8 cellular contexts compared by ENCODE assay signal in genomic region chr7:92589056-92589455, GRCh38. TPM values are rescaled to one million over a fixed set of nuclear protein-coding genes. Genes with fewer than 3 reads are reported as not detected.
DNase-seq lines count a peak whose midpoint lies in the region; ATAC-seq and TF ChIP-seq lines count a peak whose summit lies in the region.

No MANE protein-coding gene starts in this region.

- no peaks in the 10 kb centered on the region for H3K9me3 Mint-ChIP-seq in neural crest cell

- no peaks in the 10 kb centered on the region for H3K9me2 ChIP-seq in OCI-LY1 (ENCODE audit: low read depth, low read length)

- DNase-seq in effector memory CD4-positive, alpha-beta T cell: no peak
- DNase-seq in neural crest cell (ENCODE audit: low read depth, low spot score) (no peak), germinal center (ENCODE audit: low spot score) (no peak), NCI-H128 (lab: John Stamatoyannopoulos, UW; ENCODE audit: unreplicated experiment) (no peak)

- H3K27me3 Mint-ChIP-seq in neural crest cell (ENCODE audit: low read depth): peaks cover 30% of the 10 kb centered on the region

- H3F3A ChIP-seq in OCI-LY1 (ENCODE audit: insufficient read depth, low read length): no peaks in the 10 kb centered on the region

- peaks cover 2% of the 10 kb centered on the region for H3K36me3 Mint-ChIP-seq in neural crest cell (ENCODE audit: low read depth)

- ATAC-seq in HG03039 (IDR thresholded peaks at IDR 0.05; ENCODE audit: unreplicated experiment) (no peak), HG03432 (IDR thresholded peaks at IDR 0.05; ENCODE audit: unreplicated experiment) (no peak)

- H3K9ac ChIP-seq in OCI-LY1 (ENCODE audit: low read length): peak overlapping the region; percentile 84

- H3K27ac ChIP-seq in C4-2B: peak overlapping the region; percentile 83
- H3K27ac ChIP-seq in OCI-LY1 (ENCODE audit: low read depth, low read length, poor library complexity, severe bottlenecking): peak overlapping the region; percentile 62
- H3K27ac ChIP-seq in effector memory CD4-positive, alpha-beta T cell (ENCODE audit: insufficient read depth, low read length, poor library complexity, severe bottlenecking): peak overlapping the region; percentile 91

- H3K9me3 ChIP-seq in OCI-LY1 (ENCODE audit: low read length): no peaks in the 10 kb centered on the region
- no peaks in the 10 kb centered on the region for H3K9me3 ChIP-seq in effector memory CD4-positive, alpha-beta T cell (ENCODE audit: control insufficient read depth, low read length)

- no peak overlapping the region for H3K27ac Mint-ChIP-seq in neural crest cell (ENCODE audit: unreplicated experiment)

- H3K4me1 Mint-ChIP-seq in neural crest cell: peaks cover 28% of the 10 kb centered on the region

- H3K4me3 Mint-ChIP-seq in neural crest cell: peak overlapping the region; percentile 85

- TF ChIP-seq CTCF in C4-2B (conservative IDR thresholded peaks at IDR 0.05) (no peak), OCI-LY1 (IDR thresholded peaks at IDR 0.05; ENCODE audit: low read length) (no peak), neural crest cell (conservative IDR thresholded peaks at IDR 0.05) (no peak)

- peaks cover 37% of the 10 kb centered on the region for H3K36me3 ChIP-seq in OCI-LY1 (ENCODE audit: insufficient read depth, low read length)
- no peaks in the 10 kb centered on the region for H3K36me3 ChIP-seq in effector memory CD4-positive, alpha-beta T cell (ENCODE audit: control insufficient read depth, insufficient read depth, low read length)

- H2AFZ ChIP-seq in OCI-LY1 (ENCODE audit: low read length): no peak overlapping the region

- peaks cover 57% of the 10 kb centered on the region for H3K79me2 ChIP-seq in OCI-LY1 (ENCODE audit: insufficient read depth, low read length)

- no peaks in the 10 kb centered on the region; the same call in 1 of the 2 replicates for H4K20me1 ChIP-seq in OCI-LY1 (ENCODE audit: insufficient read depth, low read length)

- H3K4me3 ChIP-seq in OCI-LY1 (ENCODE audit: low read depth, low read length, poor library complexity, severe bottlenecking): peak overlapping the region; percentile 86
- peak overlapping the region; percentile 78 for H3K4me3 ChIP-seq in effector memory CD4-positive, alpha-beta T cell (ENCODE audit: insufficient read depth, low read depth, low read length, poor library complexity, severe bottlenecking)

- no peaks in the 10 kb centered on the region for H3K27me3 ChIP-seq in OCI-LY1 (ENCODE audit: insufficient read depth, low read length)
- no peaks in the 10 kb centered on the region for H3K27me3 ChIP-seq in effector memory CD4-positive, alpha-beta T cell (replicated peaks; ENCODE audit: control insufficient read depth, insufficient read depth, low read length, poor library complexity, severe bottlenecking)

- H3K4me1 ChIP-seq in OCI-LY1 (ENCODE audit: insufficient read depth, low read length, severe bottlenecking): peaks cover 40% of the 10 kb centered on the region
- H3K4me1 ChIP-seq in effector memory CD4-positive, alpha-beta T cell (ENCODE audit: control insufficient read depth, insufficient read depth, low read length, poor library complexity, severe bottlenecking): peaks cover 19% of the 10 kb centered on the region

- H3K4me2 ChIP-seq in OCI-LY1 (ENCODE audit: low read length): peak overlapping the region; percentile 98

RNA-seq across cellular contexts. Expression of gene FAM133B, which starts 1.1 kb away (rescaled TPM):
- total RNA-seq in neural crest cell: 37.6 and 42.1 TPM in 2 replicates
